In genomic region chr21:15894596-15894995, GRCh38 we compare ENCODE assay signal across 10 cellular contexts.
DNase-seq lines count a peak whose midpoint lies in the region; ATAC-seq and TF ChIP-seq lines count a peak whose summit lies in the region.
"Had no signal": no experiment of that assay in that cellular context is flagged by ENCODE, and none has a peak within 500 bp of the region (broad histone marks: within the 10 kb centered on the region; RNA-seq: fewer than 3 reads in every experiment).

No MANE protein-coding gene starts in this region.

- no peak for ATAC-seq in activated CD8-positive, alpha-beta memory T cell treated with anti-CD3 and anti-CD28 coated beads, Interleukin-2, amount 10 ng/mL, durations not matched to agents 7 days and 5 days
- ATAC-seq in HG02610 (IDR thresholded peaks at IDR 0.05; ENCODE audit: unreplicated experiment): no peak
- ATAC-seq: stimulated activated naive B cell treated with anti-CD40 and anti-IgM and Interleukin-4, amounts not matched to agents 10 μg/mL and 1 μg/mL and 100 μg/mL, for 72 hours had no signal

- no peaks in the 10 kb centered on the region for H3K9me3 ChIP-seq in endodermal cell (ENCODE audit: control insufficient read depth, low read length)
- H3K9me3 ChIP-seq in prostate gland: no peaks in the 10 kb centered on the region

- peak; percentile 65 for TF ChIP-seq CTCF in endodermal cell (conservative IDR thresholded peaks at IDR 0.05)
- TF ChIP-seq CTCF in prostate gland (IDR thresholded peaks at IDR 0.05): peak in 3 of 4 experiments; percentile 40 to 58 (median 54)

- intact Hi-C loops in prostate gland (cut with DNase I): loop anchor here (10.0 kb wide), 4 partner anchors 100 to 1370 kb away; no protein-coding TSS in a partner anchor

- no peaks in the 10 kb centered on the region for H3K36me3 ChIP-seq in endodermal cell (ENCODE audit: control insufficient read depth, insufficient read depth, low read length)
- no peaks in the 10 kb centered on the region for H3K36me3 ChIP-seq in prostate gland

- CTCF ChIA-PET in activated CD8-positive, alpha-beta memory T cell treated with anti-CD3 and anti-CD28 coated beads, Interleukin-2, amount 10 ng/mL, durations not matched to agents 7 days and 5 days (lab: Charles Lee): no interaction called here

- peak; percentile 33 for DNase-seq in GM03348 (ENCODE audit: low spot score)
- peak; percentile 23 for DNase-seq in NCI-H526 treated with DMSO at 0.1 percent for 48 hours (lab: John Stamatoyannopoulos, UW)
- DNase-seq in endodermal cell: no peak
- DNase-seq in prostate gland (ENCODE audit: low spot score): no peak
- DNase-seq in activated CD8-positive, alpha-beta memory T cell treated with anti-CD3 and anti-CD28 coated beads, Interleukin-2, amount 10 ng/mL, durations not matched to agents 7 days and 5 days: no peak
- no peak for DNase-seq in NOMO-1 (lab: John Stamatoyannopoulos, UW; ENCODE audit: unreplicated experiment in 2 of 2)
- DNase-seq: amygdala; stimulated activated naive B cell treated with anti-CD40 and anti-IgM and Interleukin-4, amounts not matched to agents 10 μg/mL and 1 μg/mL and 100 μg/mL, for 72 hours had no signal

- H3K4me1 Mint-ChIP-seq in endodermal cell: no peaks in the 10 kb centered on the region
- no peaks in the 10 kb centered on the region for H3K4me1 Mint-ChIP-seq in activated CD8-positive, alpha-beta memory T cell treated with anti-CD3 and anti-CD28 coated beads, Interleukin-2, amount 10 ng/mL, durations not matched to agents 7 days and 5 days
- H3K4me1 Mint-ChIP-seq: stimulated activated naive B cell treated with anti-CD40 and anti-IgM and Interleukin-4, amounts not matched to agents 10 μg/mL and 1 μg/mL and 100 μg/mL, for 72 hours had no signal

- no peak overlapping the region for H3K27ac Mint-ChIP-seq in endodermal cell
- H3K27ac Mint-ChIP-seq in activated CD8-positive, alpha-beta memory T cell treated with anti-CD3 and anti-CD28 coated beads, Interleukin-2, amount 10 ng/mL, durations not matched to agents 7 days and 5 days: no peak overlapping the region
- H3K27ac Mint-ChIP-seq: stimulated activated naive B cell treated with anti-CD40 and anti-IgM and Interleukin-4, amounts not matched to agents 10 μg/mL and 1 μg/mL and 100 μg/mL, for 72 hours; T-helper 1 cell treated with Interleukin-12 subunit alpha and Interleukin-12 subunit beta and Interleukin-4 antibody, amounts not matched to agents 30 μg/mL and 1 μg/mL, for 36 hours had no signal

- no peak overlapping the region for H3K9ac ChIP-seq in endodermal cell (ENCODE audit: extremely low read depth, low read length, poor library complexity, severe bottlenecking)

- H3K4me1 ChIP-seq in endodermal cell (ENCODE audit: control insufficient read depth, insufficient read depth, low read length) (no peaks in the 10 kb centered on the region), prostate gland (replicated peaks) (no peaks in the 10 kb centered on the region)

- no peak overlapping the region for H3K27ac ChIP-seq in endodermal cell (ENCODE audit: low read depth, low read length)
- no peak overlapping the region for H3K27ac ChIP-seq in prostate gland

- no peaks in the 10 kb centered on the region for H3K27me3 Mint-ChIP-seq in endodermal cell (ENCODE audit: insufficient read depth)
- no peaks in the 10 kb centered on the region for H3K27me3 Mint-ChIP-seq in activated CD8-positive, alpha-beta memory T cell treated with anti-CD3 and anti-CD28 coated beads, Interleukin-2, amount 10 ng/mL, durations not matched to agents 7 days and 5 days

- H3K4me3 Mint-ChIP-seq in endodermal cell: no peak overlapping the region
- H3K4me3 Mint-ChIP-seq in activated CD8-positive, alpha-beta memory T cell treated with anti-CD3 and anti-CD28 coated beads, Interleukin-2, amount 10 ng/mL, durations not matched to agents 7 days and 5 days: no peak overlapping the region
- H3K4me3 Mint-ChIP-seq: stimulated activated naive B cell treated with anti-CD40 and anti-IgM and Interleukin-4, amounts not matched to agents 10 μg/mL and 1 μg/mL and 100 μg/mL, for 72 hours; T-helper 1 cell treated with Interleukin-12 subunit alpha and Interleukin-12 subunit beta and Interleukin-4 antibody, amounts not matched to agents 30 μg/mL and 1 μg/mL, for 36 hours had no signal

- TF ChIP-seq POLR2A in prostate gland (IDR thresholded peaks at IDR 0.05): no peak

- H3K27me3 ChIP-seq in endodermal cell (ENCODE audit: control insufficient read depth, insufficient read depth, low read length, poor library complexity, severe bottlenecking) (no peaks in the 10 kb centered on the region), prostate gland (replicated peaks; ENCODE audit: insufficient read depth) (no peaks in the 10 kb centered on the region)

- peaks cover 2% of the 10 kb centered on the region for H3K36me3 Mint-ChIP-seq in endodermal cell (ENCODE audit: low read depth)
- no peaks in the 10 kb centered on the region for H3K36me3 Mint-ChIP-seq in activated CD8-positive, alpha-beta memory T cell treated with anti-CD3 and anti-CD28 coated beads, Interleukin-2, amount 10 ng/mL, durations not matched to agents 7 days and 5 days

- H3K4me3 ChIP-seq in endodermal cell (ENCODE audit: low read length) (no peak overlapping the region), prostate gland (no peak overlapping the region)

- peaks cover 15% of the 10 kb centered on the region for H3K9me3 Mint-ChIP-seq in endodermal cell
- peaks cover 3% of the 10 kb centered on the region for H3K9me3 Mint-ChIP-seq in activated CD8-positive, alpha-beta memory T cell treated with anti-CD3 and anti-CD28 coated beads, Interleukin-2, amount 10 ng/mL, durations not matched to agents 7 days and 5 days (ENCODE audit: low read depth)
- H3K9me3 Mint-ChIP-seq: T-helper 1 cell treated with Interleukin-12 subunit alpha and Interleukin-12 subunit beta and Interleukin-4 antibody, amounts not matched to agents 30 μg/mL and 1 μg/mL, for 36 hours had no signal

Comparison
In these comparisons a context has a peak if more than half of its experiments do, and no peak if none do; other contexts are left out.
1. DNase-seq: peak in GM03348 (single experiment) and NCI-H526 treated with DMSO at 0.1 percent for 48 hours (single experiment); none in endodermal cell (single experiment), prostate gland (single experiment), activated CD8-positive, alpha-beta memory T cell treated with anti-CD3 and anti-CD28 coated beads, Interleukin-2, amount 10 ng/mL, durations not matched to agents 7 days and 5 days (single experiment) and NOMO-1 (0 of 2).